In genomic region chr9:81690251-81690851, GRCh38 we compare ENCODE assay signal across 8 cellular contexts. TPM values are rescaled to one million over a fixed set of nuclear protein-coding genes. Genes with fewer than 3 reads are reported as not detected.
A peak's percentile ranks its signal among the peaks of the same experiment; 100 is the strongest.
DNase-seq lines count a peak whose midpoint lies in the region; ATAC-seq and TF ChIP-seq lines count a peak whose summit lies in the region.

No MANE protein-coding gene starts in this region.

- H3K4me3 ChIP-seq in CD8-positive, alpha-beta T cell (ENCODE audit: low read depth, low read length), result peak overlapping the region; percentile 85
- H3K4me3 ChIP-seq in stomach smooth muscle (ENCODE audit: low read length in 2 of 2), result peak overlapping the region; percentile 69 to 83

- ATAC-seq in CD8-positive, alpha-beta T cell, result no peak
- no peak for ATAC-seq in HG03571 (IDR thresholded peaks at IDR 0.05; ENCODE audit: unreplicated experiment)
- no peak for ATAC-seq in GM18517 (IDR thresholded peaks at IDR 0.05; ENCODE audit: unreplicated experiment)

- H3K4me1 Mint-ChIP-seq in CD8-positive, alpha-beta T cell (ENCODE audit: low read depth), result peaks cover 14% of the 10 kb centered on the region
- H3K4me1 Mint-ChIP-seq in brain, result peaks cover 37% of the 10 kb centered on the region

- CTCF ChIA-PET in CD8-positive, alpha-beta T cell (lab: Charles Lee), result no interaction called here

- H3K9me3 ChIP-seq in CD8-positive, alpha-beta T cell (ENCODE audit: low read length), result no peaks in the 10 kb centered on the region
- H3K9me3 ChIP-seq in stomach smooth muscle (ENCODE audit: control insufficient read depth in 2 of 2, low read length in 2 of 2), result no peaks in the 10 kb centered on the region

- H3K27ac Mint-ChIP-seq in CD8-positive, alpha-beta T cell, result peak overlapping the region; percentile 87
- peak overlapping the region; percentile 66 to 94 (median 90) for H3K27ac Mint-ChIP-seq in brain

- no peaks in the 10 kb centered on the region for H3K27me3 ChIP-seq in CD8-positive, alpha-beta T cell (ENCODE audit: insufficient read depth, low read length)
- H3K27me3 ChIP-seq in layer of hippocampus (ENCODE audit: control insufficient read depth, insufficient read depth, low read length) (no peaks in the 10 kb centered on the region), stomach smooth muscle (ENCODE audit: control insufficient read depth in 1 of 2, insufficient read depth in 2 of 2, low read length in 2 of 2) (no peaks in the 10 kb centered on the region)

- no peaks in the 10 kb centered on the region for H3K36me3 ChIP-seq in CD8-positive, alpha-beta T cell (ENCODE audit: insufficient read depth, low read length)
- no peaks in the 10 kb centered on the region for H3K36me3 ChIP-seq in stomach smooth muscle (ENCODE audit: control insufficient read depth in 2 of 2, insufficient read depth in 2 of 2, low read length in 2 of 2)

- POLR2A ChIA-PET in CD8-positive, alpha-beta T cell (lab: Charles Lee), result no interaction called here

- H3K4me3 Mint-ChIP-seq in CD8-positive, alpha-beta T cell, result peak overlapping the region; percentile 96
- peak overlapping the region in 4 of 5 experiments; percentile 85 to 94 (median 89) for H3K4me3 Mint-ChIP-seq in brain

- peaks cover 11% of the 10 kb centered on the region for H3K4me1 ChIP-seq in CD8-positive, alpha-beta T cell (ENCODE audit: insufficient read depth, low read length)
- peaks cover 9% of the 10 kb centered on the region for H3K4me1 ChIP-seq in stomach smooth muscle (ENCODE audit: control insufficient read depth, insufficient read depth, low read length)

- peaks cover 2% of the 10 kb centered on the region for H3K36me3 Mint-ChIP-seq in CD8-positive, alpha-beta T cell
- H3K36me3 Mint-ChIP-seq in brain, result no peaks in the 10 kb centered on the region

- intact Hi-C loops in CD8-positive, alpha-beta T cell (cut with DNase I, micrococcal nuclease), result no loop called here

- no peak for TF ChIP-seq CTCF in CD8-positive, alpha-beta T cell (IDR thresholded peaks at IDR 0.05)
- no peak for TF ChIP-seq CTCF in brain (conservative IDR thresholded peaks at IDR 0.05)

- H3K9ac ChIP-seq in stomach smooth muscle (ENCODE audit: low read length in 2 of 2), result peak overlapping the region; percentile 43 to 72

- peaks cover 2% of the 10 kb centered on the region for H3K27me3 Mint-ChIP-seq in CD8-positive, alpha-beta T cell (ENCODE audit: low read depth)
- peaks cover 24% of the 10 kb centered on the region for H3K27me3 Mint-ChIP-seq in brain

- no peaks in the 10 kb centered on the region for H3K9me3 Mint-ChIP-seq in CD8-positive, alpha-beta T cell
- peaks cover 0 to 14% (median 0%) of the 10 kb centered on the region in 5 experiments for H3K9me3 Mint-ChIP-seq in brain

- no peak overlapping the region for H3K27ac ChIP-seq in CD8-positive, alpha-beta T cell (ENCODE audit: low read depth, low read length)
- H3K27ac ChIP-seq in layer of hippocampus (ENCODE audit: low read depth, low read length) (peak overlapping the region; percentile 91), stomach smooth muscle (ENCODE audit: low read length) (peak overlapping the region; percentile 62)

- DNase-seq in CD8-positive, alpha-beta T cell, result no peak
- DNase-seq in LoVo (ENCODE audit: low spot score), result peak; percentile 39
- DNase-seq in activated effector memory CD4-positive, alpha-beta T cell treated with anti-CD3 and anti-CD28 coated beads, Interleukin-2, amount 50 U/mL, for 16 hours, result no peak

RNA-seq across cellular contexts. Expression of gene TLE1, which starts 1.0 kb away (rescaled TPM):
- total RNA-seq in CD8-positive, alpha-beta T cell, result 10 to 100 TPM; 14.1 to 14.3 TPM
- 82.9 TPM for polyA plus RNA-seq in brain (ENCODE audit: insufficient read depth, low read depth, low replicate concordance)
